9 cellular contexts compared by ENCODE assay signal in genomic region chr1:22889213-22889827, GRCh38.
A peak's percentile ranks its signal among the peaks of the same experiment; 100 is the strongest.
DNase-seq lines count a peak whose midpoint lies in the region; ATAC-seq and TF ChIP-seq lines count a peak whose summit lies in the region.
"Had no signal": no experiment of that assay in that cellular context is flagged by ENCODE, and none has a peak within 500 bp of the region (broad histone marks: within the 10 kb centered on the region; RNA-seq: fewer than 3 reads in every experiment).

No MANE protein-coding gene starts in this region.

- no peaks in the 10 kb centered on the region for H3K79me2 ChIP-seq in SU-DHL-6 (ENCODE audit: insufficient read depth, low read length)

- H3K27me3 ChIP-seq in SU-DHL-6 (ENCODE audit: low read length) = no peaks in the 10 kb centered on the region
- no peaks in the 10 kb centered on the region for H3K27me3 ChIP-seq in spleen (replicated peaks in 1 of 7)

- DNase-seq in DMS114 treated with DMSO at 0.1 percent for 48 hours (lab: John Stamatoyannopoulos, UW; ENCODE audit: unreplicated experiment) = peak; percentile 7
- DNase-seq in HPDE6-E6E7 (ENCODE audit: extremely low spot score) = peak; percentile 42
- peak; percentile 30 for DNase-seq in glomerular visceral epithelial cell (ENCODE audit: extremely low spot score)
- no peak for DNase-seq in spleen
- no peak for DNase-seq in ecto neural progenitor cell (ENCODE audit: low spot score)
- DNase-seq: left cardiac atrium had no signal

- intact Hi-C loops in spleen (cut with DNase I; ENCODE audit: low total_unique reads) = loop anchor here (10.0 kb wide), 1 partner anchor 185 kb away; no protein-coding TSS in a partner anchor

- H3K36me3 ChIP-seq in SU-DHL-6 (ENCODE audit: low read length) (no peaks in the 10 kb centered on the region), spleen (no peaks in the 10 kb centered on the region)

- 70 to 81% (median 72%) methylated on average over 3 of the region's 3 CpGs for WGBS in spleen, 5 donors

- no peak for TF ChIP-seq POLR2A in spleen (IDR thresholded peaks at IDR 0.05)

- ATAC-seq in GM21423 (IDR thresholded peaks at IDR 0.05; ENCODE audit: unreplicated experiment) (no peak), HG03025 (IDR thresholded peaks at IDR 0.05; ENCODE audit: low FRiP score, unreplicated experiment) (no peak)

- H3F3A ChIP-seq in SU-DHL-6 (ENCODE audit: insufficient read depth) = no peaks in the 10 kb centered on the region

- peak; percentile 66 for TF ChIP-seq CTCF in SU-DHL-6 (IDR thresholded peaks at IDR 0.05; ENCODE audit: insufficient read depth, low read length, poor library complexity, severe bottlenecking)
- peak; percentile 30 to 67 (median 53) for TF ChIP-seq CTCF in spleen (IDR thresholded peaks at IDR 0.05 in 8 of 11, conservative IDR thresholded peaks at IDR 0.05 in 3 of 11)

- H3K9ac ChIP-seq in SU-DHL-6 (ENCODE audit: low read length) = no peak overlapping the region

- H3K9me2 ChIP-seq in SU-DHL-6 (replicated peaks; ENCODE audit: insufficient read depth, low read length) = no peaks in the 10 kb centered on the region

- H3K4me3 ChIP-seq in SU-DHL-6 (ENCODE audit: insufficient read depth, low read length, poor library complexity, severe bottlenecking) (no peak overlapping the region), spleen (no peak overlapping the region)

- no peaks in the 10 kb centered on the region for H3K9me3 ChIP-seq in SU-DHL-6 (ENCODE audit: insufficient read depth, low read length)
- no peaks in the 10 kb centered on the region for H3K9me3 ChIP-seq in spleen

- no peaks in the 10 kb centered on the region for H4K20me1 ChIP-seq in SU-DHL-6 (ENCODE audit: low read depth, low read length)

- peaks cover 5 to 18% (median 7%) of the 10 kb centered on the region in 6 donors for H3K4me1 ChIP-seq in spleen

- no peak overlapping the region for H3K27ac ChIP-seq in SU-DHL-6 (ENCODE audit: low read depth, low read length)
- H3K27ac ChIP-seq in spleen = no peak overlapping the region

- no peak overlapping the region for H3K4me2 ChIP-seq in SU-DHL-6 (ENCODE audit: low read depth, low read length, poor library complexity, severe bottlenecking)

- H2AFZ ChIP-seq in SU-DHL-6 (ENCODE audit: low read depth, low read length, severe bottlenecking) = no peak overlapping the region

Comparison
In these comparisons a context has a peak if more than half of its experiments do, and no peak if none do; other contexts are left out.
1. DNase-seq: peak in DMS114 treated with DMSO at 0.1 percent for 48 hours (single experiment), HPDE6-E6E7 (single experiment) and glomerular visceral epithelial cell (single experiment); none in spleen (single experiment) and ecto neural progenitor cell (single experiment).